1 cellular context compared by ENCODE assay signal in the genomic region with DNA sequence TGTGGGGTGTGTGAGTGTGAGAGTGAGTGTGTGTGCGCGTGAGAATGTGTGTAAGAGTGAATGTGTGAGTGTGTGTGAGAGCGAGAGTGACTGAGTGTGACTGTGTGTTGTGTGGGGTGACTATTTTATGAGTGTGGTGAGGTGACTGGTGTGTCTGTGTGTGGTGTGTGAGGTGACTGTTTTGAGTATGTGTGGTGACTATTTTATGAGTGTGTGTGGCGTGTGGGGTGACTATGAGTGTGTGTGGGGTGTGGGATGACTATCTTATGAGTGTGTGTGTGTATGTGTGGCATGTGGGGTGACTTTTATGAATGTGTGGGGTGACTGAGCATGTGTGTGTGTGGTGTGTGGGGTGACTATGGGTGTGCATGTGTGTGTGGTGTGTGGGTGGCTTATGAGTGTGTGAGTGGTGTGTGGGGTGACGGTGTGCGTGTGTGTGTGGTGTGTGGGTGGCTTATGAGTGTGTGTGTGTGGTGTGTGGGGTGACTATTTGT.
TF ChIP-seq lines count a peak whose summit lies in the region.

No MANE protein-coding gene starts in this region.

TF ChIP-seq in WTC11, 78 proteins besides CTCF, POLR2A, EP300 and RAD21 (continued from another document):
- TF ChIP-seq, protein P1, sequence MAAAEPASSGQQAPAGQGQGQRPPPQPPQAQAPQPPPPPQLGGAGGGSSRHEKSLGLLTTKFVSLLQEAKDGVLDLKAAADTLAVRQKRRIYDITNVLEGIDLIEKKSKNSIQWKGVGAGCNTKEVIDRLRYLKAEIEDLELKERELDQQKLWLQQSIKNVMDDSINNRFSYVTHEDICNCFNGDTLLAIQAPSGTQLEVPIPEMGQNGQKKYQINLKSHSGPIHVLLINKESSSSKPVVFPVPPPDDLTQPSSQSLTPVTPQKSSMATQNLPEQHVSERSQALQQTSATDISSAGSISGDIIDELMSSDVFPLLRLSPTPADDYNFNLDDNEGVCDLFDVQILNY (CRISPR knock-in tag; IDR thresholded peaks at IDR 0.05), result no peak
- TF ChIP-seq, protein P2, sequence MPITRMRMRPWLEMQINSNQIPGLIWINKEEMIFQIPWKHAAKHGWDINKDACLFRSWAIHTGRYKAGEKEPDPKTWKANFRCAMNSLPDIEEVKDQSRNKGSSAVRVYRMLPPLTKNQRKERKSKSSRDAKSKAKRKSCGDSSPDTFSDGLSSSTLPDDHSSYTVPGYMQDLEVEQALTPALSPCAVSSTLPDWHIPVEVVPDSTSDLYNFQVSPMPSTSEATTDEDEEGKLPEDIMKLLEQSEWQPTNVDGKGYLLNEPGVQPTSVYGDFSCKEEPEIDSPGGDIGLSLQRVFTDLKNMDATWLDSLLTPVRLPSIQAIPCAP (CRISPR knock-in tag; IDR thresholded peaks at IDR 0.05), result no peak
- TF ChIP-seq, protein P3, sequence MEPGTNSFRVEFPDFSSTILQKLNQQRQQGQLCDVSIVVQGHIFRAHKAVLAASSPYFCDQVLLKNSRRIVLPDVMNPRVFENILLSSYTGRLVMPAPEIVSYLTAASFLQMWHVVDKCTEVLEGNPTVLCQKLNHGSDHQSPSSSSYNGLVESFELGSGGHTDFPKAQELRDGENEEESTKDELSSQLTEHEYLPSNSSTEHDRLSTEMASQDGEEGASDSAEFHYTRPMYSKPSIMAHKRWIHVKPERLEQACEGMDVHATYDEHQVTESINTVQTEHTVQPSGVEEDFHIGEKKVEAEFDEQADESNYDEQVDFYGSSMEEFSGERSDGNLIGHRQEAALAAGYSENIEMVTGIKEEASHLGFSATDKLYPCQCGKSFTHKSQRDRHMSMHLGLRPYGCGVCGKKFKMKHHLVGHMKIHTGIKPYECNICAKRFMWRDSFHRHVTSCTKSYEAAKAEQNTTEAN (CRISPR knock-in tag; IDR thresholded peaks at IDR 0.05), result no peak
- no peak for TF ChIP-seq FOXP1 (CRISPR knock-in tag; IDR thresholded peaks at IDR 0.05; ENCODE audit: borderline replicate concordance)
- no peak for TF ChIP-seq FOXJ3 (CRISPR knock-in tag; IDR thresholded peaks at IDR 0.05; ENCODE audit: borderline replicate concordance)
